14 cellular contexts compared by ENCODE assay signal in genomic region chr18:37445368-37445767, GRCh38.
DNase-seq lines count a peak whose midpoint lies in the region; TF ChIP-seq lines count a peak whose summit lies in the region.
"Had no signal": no experiment of that assay in that cellular context is flagged by ENCODE, and none has a peak within 500 bp of the region (broad histone marks: within the 10 kb centered on the region; RNA-seq: fewer than 3 reads in every experiment).

No MANE protein-coding gene starts in this region.

- H3K9me3 ChIP-seq in neuronal stem cell (replicated peaks in 1 of 2; ENCODE audit: control insufficient read depth in 2 of 2, insufficient read depth in 1 of 2, low read depth in 1 of 2, low read length in 2 of 2): no peaks in the 10 kb centered on the region
- H3K9me3 ChIP-seq in MM.1S (replicated peaks; ENCODE audit: insufficient read depth, low read length): no peaks in the 10 kb centered on the region
- H3K9me3 ChIP-seq: Caco-2, right atrium auricular region had no signal

- H2AFZ ChIP-seq in neuronal stem cell (ENCODE audit: low read length) (peak overlapping the region; percentile 27), MM.1S (ENCODE audit: low read length) (no peak overlapping the region)

- H2BK12ac ChIP-seq in neuronal stem cell (ENCODE audit: low read length): peak overlapping the region; percentile 80

- peaks cover 5 to 41% of the 10 kb centered on the region in 2 donors for H3K4me1 ChIP-seq in neuronal stem cell (ENCODE audit: control insufficient read depth in 2 of 2, insufficient read depth in 1 of 2, low read depth in 1 of 2, low read length in 2 of 2)
- peaks cover 5% of the 10 kb centered on the region for H3K4me1 ChIP-seq in MM.1S (ENCODE audit: low read length)
- H3K4me1 ChIP-seq: Caco-2, right atrium auricular region had no signal

- H3K18ac ChIP-seq in neuronal stem cell (ENCODE audit: low read length): peak overlapping the region; percentile 92

- no peak overlapping the region for H3K4ac ChIP-seq in neuronal stem cell (ENCODE audit: low read length)

- H3K79me1 ChIP-seq in neuronal stem cell (ENCODE audit: low read depth, low read length): no peaks in the 10 kb centered on the region

- in situ Hi-C loops in G401 (cut with HindIII; ENCODE audit: low sequenced_read_pairs): no loop called here

- no peak overlapping the region for H4K8ac ChIP-seq in neuronal stem cell (ENCODE audit: low read depth, low read length)

- H2BK15ac ChIP-seq in neuronal stem cell (ENCODE audit: low read length): peak overlapping the region; percentile 63

- H3K27me3 ChIP-seq in neuronal stem cell (ENCODE audit: control insufficient read depth in 3 of 3, insufficient read depth in 3 of 3, low read depth in 1 of 3, low read length in 3 of 3) (peaks cover 0 to 3% (median 0%) of the 10 kb centered on the region in 3 experiments), MM.1S (replicated peaks; ENCODE audit: insufficient read depth, low read length) (no peaks in the 10 kb centered on the region)
- H3K27me3 ChIP-seq: right atrium auricular region had no signal

- no peak overlapping the region for H2BK120ac ChIP-seq in neuronal stem cell (ENCODE audit: low read depth, low read length)

- H2AK5ac ChIP-seq in neuronal stem cell (ENCODE audit: low read depth, low read length): peak overlapping the region; percentile 58

- DNase-seq in NCI-H1436 (lab: John Stamatoyannopoulos, UW) (peak; percentile 47), NCI-H1436 treated with DMSO at 0.1 percent for 48 hours (lab: John Stamatoyannopoulos, UW) (no peak), NCI-H524 (lab: John Stamatoyannopoulos, UW) (peak; percentile 60 to 73), caudate nucleus (lab: John Stamatoyannopoulos, UW) (peak in 1 of 61 donors; percentile 38), neuronal stem cell (ENCODE audit: low spot score) (no peak), MM.1S (no peak), G401 (ENCODE audit: low spot score) (no peak)
- no peak for DNase-seq in activated CD8-positive, alpha-beta memory T cell treated with anti-CD3 and anti-CD28 coated beads for 24 hours
- DNase-seq: activated CD4-positive, alpha-beta T cell treated with anti-CD3 and anti-CD28 coated beads, Interleukin-2, amount 50 U/mL, for 4 hours; activated gamma-delta T cell had no signal

- no peaks in the 10 kb centered on the region for H3K9me2 ChIP-seq in MM.1S (replicated peaks; ENCODE audit: insufficient read depth, low read length)

- no peak overlapping the region for H3K4me3 ChIP-seq in neuronal stem cell (ENCODE audit: low read length in 2 of 2)
- no peak overlapping the region for H3K4me3 ChIP-seq in MM.1S (ENCODE audit: low read length)
- H3K4me3 ChIP-seq: coronary artery, right atrium auricular region had no signal

- no peak overlapping the region for H4K91ac ChIP-seq in neuronal stem cell (ENCODE audit: low read depth, low read length, poor library complexity)

- H3K27ac ChIP-seq in caudate nucleus (ENCODE audit: low read depth, low read length) (peak overlapping the region; percentile 21), neuronal stem cell (replicated peaks; ENCODE audit: low read length) (no peak overlapping the region), MM.1S (ENCODE audit: low read length) (no peak overlapping the region)
- H3K27ac ChIP-seq: coronary artery, KMS-11, right atrium auricular region had no signal

- WGBS in neuronal stem cell (ENCODE audit: extremely low coverage in 2 of 2, insufficient read length in 2 of 2, insufficient replicate concordance in 1 of 2), 2 donors: no CpG with 5 or more reads among the region's 7 CpGs

- H3F3A ChIP-seq in MM.1S (ENCODE audit: insufficient read depth, low read length): no peaks in the 10 kb centered on the region

- no peak overlapping the region for H2BK5ac ChIP-seq in neuronal stem cell (ENCODE audit: low read length)

- H4K20me1 ChIP-seq in MM.1S (ENCODE audit: insufficient read depth, low read length): no peaks in the 10 kb centered on the region

- H3K36me3 ChIP-seq in neuronal stem cell (replicated peaks in 1 of 2; ENCODE audit: control insufficient read depth in 2 of 2, insufficient read depth in 2 of 2, low read length in 2 of 2) (no peaks in the 10 kb centered on the region), MM.1S (replicated peaks; ENCODE audit: insufficient read depth, low read length) (no peaks in the 10 kb centered on the region)
- H3K36me3 ChIP-seq: right atrium auricular region had no signal

- H3K14ac ChIP-seq in neuronal stem cell (ENCODE audit: low read length): no peak overlapping the region

- H3K9ac ChIP-seq in neuronal stem cell (ENCODE audit: low read depth, low read length, poor library complexity) (no peak overlapping the region), MM.1S (ENCODE audit: low read length) (no peak overlapping the region)
- H3K9ac ChIP-seq: KMS-11 had no signal

- H3K4me2 ChIP-seq in neuronal stem cell (ENCODE audit: insufficient read depth, low read length, poor library complexity, severe bottlenecking): no peak overlapping the region
- no peak overlapping the region for H3K4me2 ChIP-seq in MM.1S (ENCODE audit: low read depth, low read length)
- H3K4me2 ChIP-seq: KMS-11 had no signal

- H3K79me2 ChIP-seq in MM.1S (ENCODE audit: low read length): no peaks in the 10 kb centered on the region

- no peak overlapping the region for H3K23ac ChIP-seq in neuronal stem cell (ENCODE audit: low read depth, low read length, poor library complexity)

- TF ChIP-seq CTCF in MM.1S (IDR thresholded peaks at IDR 0.05; ENCODE audit: low read length): no peak

Comparison
In these comparisons a context has a peak if more than half of its experiments do, and no peak if none do; other contexts are left out.
1. DNase-seq: peak in NCI-H1436 (single experiment) and NCI-H524 (2 of 2); none in NCI-H1436 treated with DMSO at 0.1 percent for 48 hours (single experiment), neuronal stem cell (single experiment), MM.1S (single experiment), activated CD8-positive, alpha-beta memory T cell treated with anti-CD3 and anti-CD28 coated beads for 24 hours (single experiment) and G401 (single experiment).